ENCODE assay signal across 31 cellular contexts in the genomic region with DNA sequence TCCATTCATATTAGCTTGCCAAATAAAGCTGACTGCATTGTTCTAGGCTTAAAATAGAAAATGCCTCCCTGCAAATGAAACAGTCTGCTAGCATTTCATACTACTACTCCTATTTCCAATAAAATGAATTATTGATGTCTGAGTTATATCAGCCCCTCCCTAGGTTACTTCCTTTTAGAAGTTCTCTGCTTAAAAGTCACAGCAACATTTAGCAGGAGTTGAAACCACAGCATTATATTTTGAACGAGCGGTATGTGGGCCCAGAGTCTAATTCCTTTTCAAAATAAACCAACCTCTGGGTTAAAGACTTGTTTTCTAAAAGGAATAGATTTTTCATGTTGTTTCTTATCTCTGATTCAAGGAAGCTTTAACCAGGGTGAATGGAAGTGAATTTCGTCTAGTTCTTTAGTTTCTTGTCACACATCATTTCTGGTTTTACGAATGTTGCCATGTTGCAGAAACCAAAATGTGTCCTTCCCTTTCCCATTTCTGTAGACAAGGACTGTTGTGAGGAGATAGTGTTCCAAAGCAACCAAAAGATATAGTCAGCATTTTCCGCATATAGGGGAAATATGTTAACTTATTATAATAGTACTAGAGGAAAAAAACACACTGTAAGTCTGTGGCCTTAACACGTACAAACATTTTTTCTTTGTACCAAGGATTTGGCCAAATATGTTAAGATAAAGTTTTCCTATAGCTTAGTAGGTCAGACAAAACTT.
DNase-seq lines count a peak whose midpoint lies in the region; ATAC-seq and TF ChIP-seq lines count a peak whose summit lies in the region.
"Had no signal": no experiment of that assay in that cellular context is flagged by ENCODE, and none has a peak within 500 bp of the region (broad histone marks: within the 10 kb centered on the region; RNA-seq: fewer than 3 reads in every experiment).

No MANE protein-coding gene starts in this region.

- H3K27ac ChIP-seq in esophagus muscularis mucosa (replicated peaks in 1 of 4) (peak overlapping the region; percentile 8 to 48 (median 40)), thymus (ENCODE audit: low read depth) (peak overlapping the region; percentile 8), OCI-LY7 (ENCODE audit: low read depth, low read length, poor library complexity, severe bottlenecking) (no peak overlapping the region)
- H3K27ac ChIP-seq: coronary artery, epithelial cell of prostate, left ventricle myocardium inferior, spleen, transverse colon had no signal

- H3K36me3 Mint-ChIP-seq in activated naive CD4-positive, alpha-beta T cell treated with anti-CD3 and anti-CD28 coated beads, Interleukin-2, amount 50 U/mL, for 24 hours: peaks cover 20% of the 10 kb centered on the region
- H3K36me3 Mint-ChIP-seq in activated CD8-positive, alpha-beta T cell treated with anti-CD3 and anti-CD28 coated beads for 36 hours (ENCODE audit: low read depth): peaks cover 17% of the 10 kb centered on the region

- POLR2A ChIA-PET in activated CD8-positive, alpha-beta T cell treated with anti-CD3 and anti-CD28 coated beads for 36 hours (lab: Charles Lee): no interaction called here
- POLR2A ChIA-PET in OCI-LY7 (lab: Charles Lee): interaction anchor here (0.6 kb wide), 1 partner anchor 127 kb away, joined by 3 read pairs; no protein-coding TSS in a partner anchor

- no peak for TF ChIP-seq POLR2A in esophagus muscularis mucosa (IDR thresholded peaks at IDR 0.05; ENCODE audit: low read depth)

- BruUV-seq in OCI-LY7 (replicated peaks; lab: Mats Ljungman, UMichigan): no TSS peak

- no peak for ATAC-seq in activated CD8-positive, alpha-beta T cell treated with anti-CD3 and anti-CD28 coated beads for 36 hours
- ATAC-seq in GM18858 (IDR thresholded peaks at IDR 0.05; ENCODE audit: unreplicated experiment): no peak
- ATAC-seq: GM12878, Panc1, right cardiac atrium had no signal

- no peaks in the 10 kb centered on the region for H3K9me3 Mint-ChIP-seq in activated naive CD4-positive, alpha-beta T cell treated with anti-CD3 and anti-CD28 coated beads, Interleukin-2, amount 50 U/mL, for 24 hours
- peaks cover 1% of the 10 kb centered on the region for H3K9me3 Mint-ChIP-seq in activated CD8-positive, alpha-beta T cell treated with anti-CD3 and anti-CD28 coated beads for 36 hours
- H3K9me3 Mint-ChIP-seq: H9 had no signal

- H4K20me1 ChIP-seq in OCI-LY7 (ENCODE audit: insufficient read depth, low read length): no peaks in the 10 kb centered on the region

- CTCF ChIA-PET in activated CD8-positive, alpha-beta T cell treated with anti-CD3 and anti-CD28 coated beads for 36 hours (lab: Charles Lee): interaction anchor here (1.0 kb wide), 1 partner anchor 10 kb away, joined by 3 read pairs; no protein-coding TSS in a partner anchor
- CTCF ChIA-PET in OCI-LY7 (lab: Charles Lee; ENCODE audit: unreplicated experiment): no interaction called here

- no peak overlapping the region for H2AFZ ChIP-seq in OCI-LY7 (ENCODE audit: low read length)

- peaks cover 64% of the 10 kb centered on the region for H3K4me1 Mint-ChIP-seq in activated naive CD4-positive, alpha-beta T cell treated with anti-CD3 and anti-CD28 coated beads, Interleukin-2, amount 50 U/mL, for 24 hours
- peaks cover 34% of the 10 kb centered on the region for H3K4me1 Mint-ChIP-seq in activated CD8-positive, alpha-beta T cell treated with anti-CD3 and anti-CD28 coated beads for 36 hours (ENCODE audit: low read depth)

- no peaks in the 10 kb centered on the region for H3K9me3 ChIP-seq in esophagus muscularis mucosa
- H3K9me3 ChIP-seq in thymus (ENCODE audit: control insufficient read depth): no peaks in the 10 kb centered on the region
- H3K9me3 ChIP-seq in OCI-LY7 (ENCODE audit: low read length): no peaks in the 10 kb centered on the region
- H3K9me3 ChIP-seq: left ventricle myocardium inferior, spleen, transverse colon had no signal

- H3K4me1 ChIP-seq in esophagus muscularis mucosa: peaks cover 0 to 17% (median 14%) of the 10 kb centered on the region in 4 donors
- H3K4me1 ChIP-seq in thymus (ENCODE audit: control insufficient read depth, insufficient read depth, low read length): peaks cover 10% of the 10 kb centered on the region
- H3K4me1 ChIP-seq in OCI-LY7 (ENCODE audit: insufficient read depth, low read length, poor library complexity, severe bottlenecking): no peaks in the 10 kb centered on the region
- H3K4me1 ChIP-seq: left ventricle myocardium inferior, spleen had no signal

- 68% methylated on average over 6 of the region's 6 CpGs for WGBS in esophagus muscularis mucosa
- WGBS in thymus: 62% methylated on average over 6 of the region's 6 CpGs

- H3K79me2 ChIP-seq in OCI-LY7 (ENCODE audit: insufficient read depth, low read depth, low read length): no peaks in the 10 kb centered on the region

- H3K4me3 ChIP-seq in esophagus muscularis mucosa (peak overlapping the region in 3 of 4 donors; percentile 10 to 25 (median 19)), thymus (ENCODE audit: low read length) (no peak overlapping the region), OCI-LY7 (ENCODE audit: low read depth, low read length, poor library complexity, severe bottlenecking) (no peak overlapping the region)
- H3K4me3 ChIP-seq: coronary artery, GM12878, left ventricle myocardium inferior, spleen, transverse colon had no signal

- peak overlapping the region; percentile 65 for H3K27ac Mint-ChIP-seq in activated naive CD4-positive, alpha-beta T cell treated with anti-CD3 and anti-CD28 coated beads, Interleukin-2, amount 50 U/mL, for 24 hours
- H3K27ac Mint-ChIP-seq in activated CD8-positive, alpha-beta T cell treated with anti-CD3 and anti-CD28 coated beads for 36 hours: no peak overlapping the region
- H3K27ac Mint-ChIP-seq: activated T-cell treated with anti-CD3 and anti-CD28 coated beads, Interleukin-2, amount 50 U/mL, for 24 hours; T-helper 2 cell treated with Interferon-gamma antibody and Interleukin-4, amounts not matched to agents 5 μg/mL and 100 μg/mL, for 36 hours had no signal

- no peak for TF ChIP-seq CTCF in activated CD8-positive, alpha-beta T cell treated with anti-CD3 and anti-CD28 coated beads for 36 hours (IDR thresholded peaks at IDR 0.05)
- TF ChIP-seq CTCF in esophagus muscularis mucosa (IDR thresholded peaks at IDR 0.05) (no peak), OCI-LY7 (conservative IDR thresholded peaks at IDR 0.05; ENCODE audit: low read length) (no peak)

- H3K27me3 ChIP-seq in esophagus muscularis mucosa (no peaks in the 10 kb centered on the region), thymus (ENCODE audit: control insufficient read depth, insufficient read depth) (no peaks in the 10 kb centered on the region)
- H3K27me3 ChIP-seq: spleen, transverse colon had no signal

- H3K4me3 Mint-ChIP-seq in activated naive CD4-positive, alpha-beta T cell treated with anti-CD3 and anti-CD28 coated beads, Interleukin-2, amount 50 U/mL, for 24 hours: peak overlapping the region; percentile 42
- peak overlapping the region; percentile 32 for H3K4me3 Mint-ChIP-seq in activated CD8-positive, alpha-beta T cell treated with anti-CD3 and anti-CD28 coated beads for 36 hours
- H3K4me3 Mint-ChIP-seq: activated T-cell treated with anti-CD3 and anti-CD28 coated beads, Interleukin-2, amount 50 U/mL, for 24 hours; H9; T-helper 2 cell treated with Interferon-gamma antibody and Interleukin-4, amounts not matched to agents 5 μg/mL and 100 μg/mL, for 36 hours had no signal

- H3K4me2 ChIP-seq in OCI-LY7 (ENCODE audit: low read length): no peak overlapping the region

- intact Hi-C loops in activated CD8-positive, alpha-beta T cell treated with anti-CD3 and anti-CD28 coated beads for 36 hours (cut with micrococcal nuclease): no loop called here
- intact Hi-C loops in esophagus muscularis mucosa (cut with DNase I) (no loop called here), OCI-LY7 (cut with micrococcal nuclease; ENCODE audit: unreplicated experiment) (no loop called here)

- no peaks in the 10 kb centered on the region for H3K9me2 ChIP-seq in OCI-LY7 (ENCODE audit: insufficient read depth, low read length)

- no peaks in the 10 kb centered on the region for H3K27me3 Mint-ChIP-seq in activated naive CD4-positive, alpha-beta T cell treated with anti-CD3 and anti-CD28 coated beads, Interleukin-2, amount 50 U/mL, for 24 hours
- no peaks in the 10 kb centered on the region for H3K27me3 Mint-ChIP-seq in activated CD8-positive, alpha-beta T cell treated with anti-CD3 and anti-CD28 coated beads for 36 hours
- H3K27me3 Mint-ChIP-seq: activated T-cell treated with anti-CD3 and anti-CD28 coated beads, Interleukin-2, amount 50 U/mL, for 24 hours had no signal

- no peak for TF ChIP-seq EP300 in esophagus muscularis mucosa (IDR thresholded peaks at IDR 0.05)

- H3K36me3 ChIP-seq in esophagus muscularis mucosa (peaks cover 0 to 8% (median 3%) of the 10 kb centered on the region in 4 donors), thymus (ENCODE audit: control insufficient read depth, insufficient read depth) (peaks cover 11% of the 10 kb centered on the region), OCI-LY7 (ENCODE audit: insufficient read depth, low read length) (no peaks in the 10 kb centered on the region)
- H3K36me3 ChIP-seq: spleen, transverse colon had no signal

- no peak for DNase-seq in activated naive CD4-positive, alpha-beta T cell treated with Interleukin-2 at 50 U/mL for 16 hours
- no peak for DNase-seq in activated CD8-positive, alpha-beta T cell treated with anti-CD3 and anti-CD28 coated beads for 36 hours
- DNase-seq in esophagus muscularis mucosa (ENCODE audit: extremely low spot score): no peak
- DNase-seq in OCI-LY7 (ENCODE audit: low spot score): no peak
- no peak for DNase-seq in SKM-1 (lab: John Stamatoyannopoulos, UW; ENCODE audit: unreplicated experiment)
- DNase-seq: activated CD4-positive, alpha-beta T cell treated with anti-CD3 and anti-CD28 coated beads for 1 hour; activated gamma-delta T cell; activated T-cell treated with anti-CD3 and anti-CD28 coated beads, Interleukin-2, amount 50 U/mL, for 24 hours; anterior cingulate cortex; COR-L47; effector memory CD4-positive, alpha-beta T cell; glutamatergic neuron; H9; KG1; left ventricle myocardium inferior; NCI-H1417; NCI-H2029 treated with DMSO at 0.1 percent for 48 hours; NCI-H524 treated with DMSO at 0.1 percent for 48 hours; posterior cingulate gyrus; right cardiac atrium; Right ventricle myocardium superior; spleen; transverse colon had no signal

Comparison
In these comparisons a context has a peak if more than half of its experiments do, and no peak if none do; other contexts are left out.
1. H3K4me3 ChIP-seq: peak in esophagus muscularis mucosa (3 of 4); none in thymus (single experiment) and OCI-LY7 (single experiment).